In the genomic region with DNA sequence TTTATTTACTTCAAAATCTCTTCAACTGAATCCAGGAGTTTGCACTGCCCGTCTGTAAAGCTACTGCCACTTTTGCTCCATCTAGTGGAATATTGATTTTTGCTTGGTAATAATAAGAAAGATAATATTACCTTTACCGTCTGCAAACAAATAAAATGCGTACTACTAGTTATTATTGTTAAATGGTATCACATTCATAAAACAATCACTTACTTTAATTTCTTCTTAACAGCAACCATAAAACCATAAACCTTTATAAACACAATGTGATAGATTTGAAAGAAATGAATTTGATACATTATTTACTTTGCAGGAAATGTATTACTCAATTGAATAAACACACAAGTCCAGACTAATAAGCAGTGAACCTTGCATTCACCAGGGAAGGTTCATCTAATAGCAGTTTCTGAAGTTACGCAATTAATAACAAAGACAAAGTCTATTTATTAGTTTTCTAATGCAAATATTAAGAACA, we compare ENCODE assay signal across 2 cellular contexts.
A peak's percentile ranks its signal among the peaks of the same experiment; 100 is the strongest.
TF ChIP-seq lines count a peak whose summit lies in the region.

No MANE protein-coding gene starts in this region.

TF ChIP-seq in HepG2, 621 proteins besides CTCF, POLR2A, EP300 and RAD21:
- TF ChIP-seq ZSCAN29 (CRISPR knock-in tag; conservative IDR thresholded peaks at IDR 0.05) = no peak
- TF ChIP-seq NFIC (IDR thresholded peaks at IDR 0.05; ENCODE audit: low read length) = peak; percentile 26; the same call in 1 of the 2 replicates
- no peak for TF ChIP-seq ATF7-NPFF (CRISPR knock-in tag; IDR thresholded peaks at IDR 0.05; ENCODE audit: low read depth)
- TF ChIP-seq, protein P1, sequence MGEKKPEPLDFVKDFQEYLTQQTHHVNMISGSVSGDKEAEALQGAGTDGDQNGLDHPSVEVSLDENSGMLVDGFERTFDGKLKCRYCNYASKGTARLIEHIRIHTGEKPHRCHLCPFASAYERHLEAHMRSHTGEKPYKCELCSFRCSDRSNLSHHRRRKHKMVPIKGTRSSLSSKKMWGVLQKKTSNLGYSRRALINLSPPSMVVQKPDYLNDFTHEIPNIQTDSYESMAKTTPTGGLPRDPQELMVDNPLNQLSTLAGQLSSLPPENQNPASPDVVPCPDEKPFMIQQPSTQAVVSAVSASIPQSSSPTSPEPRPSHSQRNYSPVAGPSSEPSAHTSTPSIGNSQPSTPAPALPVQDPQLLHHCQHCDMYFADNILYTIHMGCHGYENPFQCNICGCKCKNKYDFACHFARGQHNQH (CRISPR knock-in tag; IDR thresholded peaks at IDR 0.05) = no peak
- no peak for TF ChIP-seq TBX2 (CRISPR knock-in tag; IDR thresholded peaks at IDR 0.05; ENCODE audit: borderline replicate concordance)
- TF ChIP-seq HNF4A (CRISPR knock-in tag; IDR thresholded peaks at IDR 0.05) = 0 out of 2 replicates have a peak, but pooled peaks have one; percentile 5
- TF ChIP-seq, protein P2, sequence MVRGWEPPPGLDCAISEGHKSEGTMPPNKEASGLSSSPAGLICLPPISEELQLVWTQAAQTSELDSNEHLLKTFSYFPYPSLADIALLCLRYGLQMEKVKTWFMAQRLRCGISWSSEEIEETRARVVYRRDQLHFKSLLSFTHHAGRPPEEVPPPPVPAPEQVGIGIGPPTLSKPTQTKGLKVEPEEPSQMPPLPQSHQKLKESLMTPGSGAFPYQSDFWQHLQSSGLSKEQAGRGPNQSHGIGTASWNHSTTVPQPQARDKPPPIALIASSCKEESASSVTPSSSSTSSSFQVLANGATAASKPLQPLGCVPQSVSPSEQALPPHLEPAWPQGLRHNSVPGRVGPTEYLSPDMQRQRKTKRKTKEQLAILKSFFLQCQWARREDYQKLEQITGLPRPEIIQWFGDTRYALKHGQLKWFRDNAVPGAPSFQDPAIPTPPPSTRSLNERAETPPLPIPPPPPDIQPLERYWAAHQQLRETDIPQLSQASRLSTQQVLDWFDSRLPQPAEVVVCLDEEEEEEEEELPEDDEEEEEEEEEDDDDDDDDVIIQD (CRISPR knock-in tag; IDR thresholded peaks at IDR 0.05; ENCODE audit: low read depth) = no peak
- no peak for TF ChIP-seq KLF15 (CRISPR knock-in tag; IDR thresholded peaks at IDR 0.05; ENCODE audit: borderline replicate concordance)
- TF ChIP-seq ZNF253 (CRISPR knock-in tag; IDR thresholded peaks at IDR 0.05; ENCODE audit: borderline replicate concordance) = no peak
- no peak for TF ChIP-seq MED13 (CRISPR knock-in tag; IDR thresholded peaks at IDR 0.05)
- peak; percentile 69 for TF ChIP-seq CEBPB (IDR thresholded peaks at IDR 0.05; ENCODE audit: borderline replicate concordance, low read depth, low read length)
- no peak for TF ChIP-seq EHMT2 (IDR thresholded peaks at IDR 0.05; ENCODE audit: borderline replicate concordance, low read depth, low read length)
- no peak for TF ChIP-seq NFE2L1 (CRISPR knock-in tag; IDR thresholded peaks at IDR 0.05; ENCODE audit: borderline replicate concordance)
- TF ChIP-seq, protein P3, sequence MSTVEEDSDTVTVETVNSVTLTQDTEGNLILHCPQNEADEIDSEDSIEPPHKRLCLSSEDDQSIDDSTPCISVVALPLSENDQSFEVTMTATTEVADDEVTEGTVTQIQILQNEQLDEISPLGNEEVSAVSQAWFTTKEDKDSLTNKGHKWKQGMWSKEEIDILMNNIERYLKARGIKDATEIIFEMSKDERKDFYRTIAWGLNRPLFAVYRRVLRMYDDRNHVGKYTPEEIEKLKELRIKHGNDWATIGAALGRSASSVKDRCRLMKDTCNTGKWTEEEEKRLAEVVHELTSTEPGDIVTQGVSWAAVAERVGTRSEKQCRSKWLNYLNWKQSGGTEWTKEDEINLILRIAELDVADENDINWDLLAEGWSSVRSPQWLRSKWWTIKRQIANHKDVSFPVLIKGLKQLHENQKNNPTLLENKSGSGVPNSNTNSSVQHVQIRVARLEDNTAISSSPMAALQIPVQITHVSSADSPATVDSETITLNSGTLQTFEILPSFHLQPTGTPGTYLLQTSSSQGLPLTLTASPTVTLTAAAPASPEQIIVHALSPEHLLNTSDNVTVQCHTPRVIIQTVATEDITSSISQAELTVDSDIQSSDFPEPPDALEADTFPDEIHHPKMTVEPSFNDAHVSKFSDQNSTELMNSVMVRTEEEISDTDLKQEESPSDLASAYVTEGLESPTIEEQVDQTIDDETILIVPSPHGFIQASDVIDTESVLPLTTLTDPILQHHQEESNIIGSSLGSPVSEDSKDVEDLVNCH (CRISPR knock-in tag; IDR thresholded peaks at IDR 0.05) = no peak
- TF ChIP-seq TCF12 (IDR thresholded peaks at IDR 0.05) = no peak
- no peak for TF ChIP-seq TCF12 (CRISPR knock-in tag; IDR thresholded peaks at IDR 0.05)

TF ChIP-seq in GM23338, 12 proteins besides CTCF, POLR2A, EP300 and RAD21 (continued from another document):
- TF ChIP-seq CREB1 (CRISPR knock-in tag; IDR thresholded peaks at IDR 0.05; ENCODE audit: low read depth) (no peak), ZNF114 (CRISPR knock-in tag; IDR thresholded peaks at IDR 0.05) (no peak), NANOG (IDR thresholded peaks at IDR 0.05; ENCODE audit: borderline replicate concordance) (no peak), STAT1 (IDR thresholded peaks at IDR 0.05; ENCODE audit: unreplicated experiment) (no peak), EZH2 (IDR thresholded peaks at IDR 0.05; ENCODE audit: low read depth, unreplicated experiment) (no peak), EZH2phosphoT487 (IDR thresholded peaks at IDR 0.05; ENCODE audit: unreplicated experiment) (no peak)
- TF ChIP-seq, protein P4, sequence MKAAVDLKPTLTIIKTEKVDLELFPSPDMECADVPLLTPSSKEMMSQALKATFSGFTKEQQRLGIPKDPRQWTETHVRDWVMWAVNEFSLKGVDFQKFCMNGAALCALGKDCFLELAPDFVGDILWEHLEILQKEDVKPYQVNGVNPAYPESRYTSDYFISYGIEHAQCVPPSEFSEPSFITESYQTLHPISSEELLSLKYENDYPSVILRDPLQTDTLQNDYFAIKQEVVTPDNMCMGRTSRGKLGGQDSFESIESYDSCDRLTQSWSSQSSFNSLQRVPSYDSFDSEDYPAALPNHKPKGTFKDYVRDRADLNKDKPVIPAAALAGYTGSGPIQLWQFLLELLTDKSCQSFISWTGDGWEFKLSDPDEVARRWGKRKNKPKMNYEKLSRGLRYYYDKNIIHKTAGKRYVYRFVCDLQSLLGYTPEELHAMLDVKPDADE (IDR thresholded peaks at IDR 0.05) = no peak
- TF ChIP-seq, protein P5, sequence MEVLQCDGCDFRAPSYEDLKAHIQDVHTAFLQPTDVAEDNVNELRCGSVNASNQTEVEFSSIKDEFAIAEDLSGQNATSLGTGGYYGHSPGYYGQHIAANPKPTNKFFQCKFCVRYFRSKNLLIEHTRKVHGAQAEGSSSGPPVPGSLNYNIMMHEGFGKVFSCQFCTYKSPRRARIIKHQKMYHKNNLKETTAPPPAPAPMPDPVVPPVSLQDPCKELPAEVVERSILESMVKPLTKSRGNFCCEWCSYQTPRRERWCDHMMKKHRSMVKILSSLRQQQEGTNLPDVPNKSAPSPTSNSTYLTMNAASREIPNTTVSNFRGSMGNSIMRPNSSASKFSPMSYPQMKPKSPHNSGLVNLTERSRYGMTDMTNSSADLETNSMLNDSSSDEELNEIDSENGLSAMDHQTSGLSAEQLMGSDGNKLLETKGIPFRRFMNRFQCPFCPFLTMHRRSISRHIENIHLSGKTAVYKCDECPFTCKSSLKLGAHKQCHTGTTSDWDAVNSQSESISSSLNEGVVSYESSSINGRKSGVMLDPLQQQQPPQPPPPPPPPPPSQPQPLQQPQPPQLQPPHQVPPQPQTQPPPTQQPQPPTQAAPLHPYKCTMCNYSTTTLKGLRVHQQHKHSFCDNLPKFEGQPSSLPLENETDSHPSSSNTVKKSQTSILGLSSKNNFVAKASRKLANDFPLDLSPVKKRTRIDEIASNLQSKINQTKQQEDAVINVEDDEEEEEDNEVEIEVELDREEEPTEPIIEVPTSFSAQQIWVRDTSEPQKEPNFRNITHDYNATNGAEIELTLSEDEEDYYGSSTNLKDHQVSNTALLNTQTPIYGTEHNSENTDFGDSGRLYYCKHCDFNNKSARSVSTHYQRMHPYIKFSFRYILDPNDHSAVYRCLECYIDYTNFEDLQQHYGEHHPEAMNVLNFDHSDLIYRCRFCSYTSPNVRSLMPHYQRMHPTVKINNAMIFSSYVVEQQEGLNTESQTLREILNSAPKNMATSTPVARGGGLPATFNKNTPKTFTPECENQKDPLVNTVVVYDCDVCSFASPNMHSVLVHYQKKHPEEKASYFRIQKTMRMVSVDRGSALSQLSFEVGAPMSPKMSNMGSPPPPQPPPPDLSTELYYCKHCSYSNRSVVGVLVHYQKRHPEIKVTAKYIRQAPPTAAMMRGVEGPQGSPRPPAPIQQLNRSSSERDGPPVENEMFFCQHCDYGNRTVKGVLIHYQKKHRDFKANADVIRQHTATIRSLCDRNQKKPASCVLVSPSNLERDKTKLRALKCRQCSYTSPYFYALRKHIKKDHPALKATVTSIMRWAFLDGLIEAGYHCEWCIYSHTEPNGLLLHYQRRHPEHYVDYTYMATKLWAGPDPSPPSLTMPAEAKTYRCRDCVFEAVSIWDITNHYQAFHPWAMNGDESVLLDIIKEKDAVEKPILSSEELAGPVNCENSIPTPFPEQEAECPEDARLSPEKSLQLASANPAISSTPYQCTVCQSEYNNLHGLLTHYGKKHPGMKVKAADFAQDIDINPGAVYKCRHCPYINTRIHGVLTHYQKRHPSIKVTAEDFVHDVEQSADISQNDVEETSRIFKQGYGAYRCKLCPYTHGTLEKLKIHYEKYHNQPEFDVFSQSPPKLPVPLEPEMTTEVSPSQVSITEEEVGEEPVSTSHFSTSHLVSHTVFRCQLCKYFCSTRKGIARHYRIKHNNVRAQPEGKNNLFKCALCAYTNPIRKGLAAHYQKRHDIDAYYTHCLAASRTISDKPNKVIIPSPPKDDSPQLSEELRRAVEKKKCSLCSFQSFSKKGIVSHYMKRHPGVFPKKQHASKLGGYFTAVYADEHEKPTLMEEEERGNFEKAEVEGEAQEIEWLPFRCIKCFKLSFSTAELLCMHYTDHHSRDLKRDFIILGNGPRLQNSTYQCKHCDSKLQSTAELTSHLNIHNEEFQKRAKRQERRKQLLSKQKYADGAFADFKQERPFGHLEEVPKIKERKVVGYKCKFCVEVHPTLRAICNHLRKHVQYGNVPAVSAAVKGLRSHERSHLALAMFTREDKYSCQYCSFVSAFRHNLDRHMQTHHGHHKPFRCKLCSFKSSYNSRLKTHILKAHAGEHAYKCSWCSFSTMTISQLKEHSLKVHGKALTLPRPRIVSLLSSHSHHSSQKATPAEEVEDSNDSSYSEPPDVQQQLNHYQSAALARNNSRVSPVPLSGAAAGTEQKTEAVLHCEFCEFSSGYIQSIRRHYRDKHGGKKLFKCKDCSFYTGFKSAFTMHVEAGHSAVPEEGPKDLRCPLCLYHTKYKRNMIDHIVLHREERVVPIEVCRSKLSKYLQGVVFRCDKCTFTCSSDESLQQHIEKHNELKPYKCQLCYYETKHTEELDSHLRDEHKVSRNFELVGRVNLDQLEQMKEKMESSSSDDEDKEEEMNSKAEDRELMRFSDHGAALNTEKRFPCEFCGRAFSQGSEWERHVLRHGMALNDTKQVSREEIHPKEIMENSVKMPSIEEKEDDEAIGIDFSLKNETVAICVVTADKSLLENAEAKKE (CRISPR knock-in tag; IDR thresholded peaks at IDR 0.05) = no peak
